8 cellular contexts compared by ENCODE assay signal in the genomic region with DNA sequence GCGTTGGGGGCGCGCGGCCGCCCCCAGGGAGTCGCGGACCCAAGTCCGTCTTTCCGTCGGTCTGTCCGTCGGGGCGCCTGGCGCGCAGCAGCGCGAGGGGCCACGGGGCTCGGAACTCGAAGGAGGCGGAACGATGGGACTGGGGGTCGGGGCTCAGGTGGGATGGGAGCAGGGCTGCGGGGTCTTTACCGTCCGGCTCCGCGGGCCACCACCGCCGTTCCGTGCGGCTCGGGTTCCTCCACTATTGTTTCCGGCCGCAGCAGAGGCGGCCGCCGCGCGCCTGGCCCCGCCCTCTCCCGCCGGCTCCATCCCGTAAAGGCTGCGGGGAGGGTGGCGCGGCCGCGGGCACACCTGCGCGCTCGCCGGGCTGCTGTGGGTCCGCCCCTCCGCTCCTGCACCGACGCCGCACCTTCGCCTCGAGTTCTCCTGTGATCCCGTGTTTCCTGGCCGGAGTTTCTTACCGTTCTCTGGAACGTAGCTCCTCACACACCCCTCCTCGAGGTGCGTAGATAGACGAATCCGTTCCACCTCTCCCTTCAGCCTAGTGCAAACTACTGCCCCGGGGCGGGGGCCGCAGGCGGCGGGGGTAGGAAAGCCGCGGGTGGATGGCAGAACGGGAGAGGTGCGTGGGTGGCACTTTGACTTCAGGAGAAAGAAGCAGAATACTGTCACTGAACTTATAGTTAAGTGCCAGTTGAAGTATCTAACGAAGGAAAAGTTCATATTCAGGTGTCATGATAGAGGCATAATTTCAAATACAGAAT. TPM values are rescaled to one million over a fixed set of nuclear protein-coding genes. Genes with fewer than 3 reads are reported as not detected.
DNase-seq lines count a peak whose midpoint lies in the region; ATAC-seq and TF ChIP-seq lines count a peak whose summit lies in the region.

C21orf91 (minus strand) TSS at position 243 of the 764 bp plus-strand sequence. CDS start 1,038 bp downstream, outside the sequence.

- H3K36me3 ChIP-seq in lower lobe of right lung = peaks cover 14% of the 10 kb centered on the region

- intact Hi-C loops in CD14-positive monocyte (cut with micrococcal nuclease) (loop anchor here in 1 of 2 donors (5.0 to 10.0 kb wide), 4 partner anchors 37 to 284 kb away; partner anchors contain the start of gene BTG3), dorsolateral prefrontal cortex (cut with DNase I) (loop anchor here in 1 of 2 donors (2.0 kb wide), 1 partner anchor 34 kb away; no protein-coding TSS in a partner anchor), lower lobe of right lung (cut with DNase I) (no loop called here)

- POLR2A ChIA-PET in activated CD4-positive, alpha-beta memory T cell treated with anti-CD3 and anti-CD28 coated beads, Interleukin-2, amount 10 ng/mL, durations not matched to agents 7 days and 5 days (lab: Charles Lee) = interaction anchor here (0.6 to 4.8 kb wide), 15 partner anchors 8 to 209 kb away, joined by 3 to 96 read pairs (median 6); no protein-coding TSS in a partner anchor

- peak within 1 kb of the TSS; percentile 59 to 97 (median 86) for H3K4me3 ChIP-seq in dorsolateral prefrontal cortex
- H3K4me3 ChIP-seq in lower lobe of right lung = peak within 1 kb of the TSS; percentile 94

- no peaks in the 10 kb centered on the region for H3K9me3 ChIP-seq in lower lobe of right lung

- peaks cover 0 to 10% (median 0%) of the 10 kb centered on the region in 45 donors for H3K27me3 ChIP-seq in dorsolateral prefrontal cortex
- no peaks in the 10 kb centered on the region for H3K27me3 ChIP-seq in lower lobe of right lung (ENCODE audit: low read depth)

- peak within 1 kb of the TSS; percentile 92 to 94 for H3K4me3 Mint-ChIP-seq in CD14-positive monocyte
- peak within 1 kb of the TSS; percentile 88 for H3K4me3 Mint-ChIP-seq in activated CD4-positive, alpha-beta memory T cell treated with anti-CD3 and anti-CD28 coated beads, Interleukin-2, amount 10 ng/mL, durations not matched to agents 7 days and 5 days

- ATAC-seq in GM19372 (IDR thresholded peaks at IDR 0.05; ENCODE audit: low read depth, unreplicated experiment) (peak; percentile 78), HG03521 (IDR thresholded peaks at IDR 0.05; ENCODE audit: unreplicated experiment) (peak; percentile 82), lower lobe of right lung (peak; percentile 97 to 99)

- H3K27ac ChIP-seq in dorsolateral prefrontal cortex = peak within 1 kb of the TSS; percentile 80 to 99 (median 96)
- peak within 1 kb of the TSS; percentile 96 for H3K27ac ChIP-seq in lower lobe of right lung

- H3K4me1 Mint-ChIP-seq in CD14-positive monocyte = peaks cover 30% of the 10 kb centered on the region
- peaks cover 44% of the 10 kb centered on the region for H3K4me1 Mint-ChIP-seq in activated CD4-positive, alpha-beta memory T cell treated with anti-CD3 and anti-CD28 coated beads, Interleukin-2, amount 10 ng/mL, durations not matched to agents 7 days and 5 days

- peak; percentile 86 for DNase-seq in CD14-positive monocyte (ENCODE audit: low spot score)
- peak; percentile 65 for DNase-seq in NCI-H748 treated with DMSO at 0.1 percent for 48 hours (lab: John Stamatoyannopoulos, UW)
- peak; percentile 92 for DNase-seq in activated CD4-positive, alpha-beta memory T cell treated with anti-CD3 and anti-CD28 coated beads, Interleukin-2, amount 10 ng/mL, durations not matched to agents 7 days and 5 days
- peak; percentile 63 to 93 (median 90) for DNase-seq in dorsolateral prefrontal cortex
- DNase-seq in lower lobe of right lung = peak; percentile 94
- DNase-seq in stimulated activated CD4-positive, alpha-beta T cell treated with anti-CD3 and anti-CD28 coated beads, TNF-alpha, amount 100 ng/mL, for 24 hours (ENCODE audit: low read depth in 3 of 3) = peak; percentile 68 to 81 (median 70)

- peaks cover 0 to 4% (median 0%) of the 10 kb centered on the region in 7 donors for H3K9me3 Mint-ChIP-seq in CD14-positive monocyte
- peaks cover 4% of the 10 kb centered on the region for H3K9me3 Mint-ChIP-seq in activated CD4-positive, alpha-beta memory T cell treated with anti-CD3 and anti-CD28 coated beads, Interleukin-2, amount 10 ng/mL, durations not matched to agents 7 days and 5 days

- peaks cover 15 to 20% of the 10 kb centered on the region in 2 donors for H3K36me3 Mint-ChIP-seq in CD14-positive monocyte
- peaks cover 38% of the 10 kb centered on the region for H3K36me3 Mint-ChIP-seq in activated CD4-positive, alpha-beta memory T cell treated with anti-CD3 and anti-CD28 coated beads, Interleukin-2, amount 10 ng/mL, durations not matched to agents 7 days and 5 days (ENCODE audit: low read depth)

- peaks cover 32% of the 10 kb centered on the region for H3K4me1 ChIP-seq in lower lobe of right lung

- H3K27ac Mint-ChIP-seq in CD14-positive monocyte = peak within 1 kb of the TSS; percentile 91 to 100 (median 99)
- H3K27ac Mint-ChIP-seq in activated CD4-positive, alpha-beta memory T cell treated with anti-CD3 and anti-CD28 coated beads, Interleukin-2, amount 10 ng/mL, durations not matched to agents 7 days and 5 days = peak within 1 kb of the TSS; percentile 99

- TF ChIP-seq CTCF in CD14-positive monocyte (IDR thresholded peaks at IDR 0.05) (no peak), dorsolateral prefrontal cortex (IDR thresholded peaks at IDR 0.05 in 54 of 56, conservative IDR thresholded peaks at IDR 0.05 in 2 of 56; ENCODE audit: low read depth in 1 of 56, partially characterized antibody in 56 of 56) (peak in 4 of 56 donors; percentile 5 to 20 (median 7)), lower lobe of right lung (IDR thresholded peaks at IDR 0.05) (no peak)

- no peaks in the 10 kb centered on the region for H3K27me3 Mint-ChIP-seq in CD14-positive monocyte (ENCODE audit: low read depth in 3 of 3)
- H3K27me3 Mint-ChIP-seq in activated CD4-positive, alpha-beta memory T cell treated with anti-CD3 and anti-CD28 coated beads, Interleukin-2, amount 10 ng/mL, durations not matched to agents 7 days and 5 days = no peaks in the 10 kb centered on the region

- CTCF ChIA-PET in activated CD4-positive, alpha-beta memory T cell treated with anti-CD3 and anti-CD28 coated beads, Interleukin-2, amount 10 ng/mL, durations not matched to agents 7 days and 5 days (lab: Charles Lee) = interaction anchor here (1.0 to 2.8 kb wide), 5 partner anchors 9 to 140 kb away, joined by 3 to 16 read pairs (median 5); no protein-coding TSS in a partner anchor

RNA-seq across cellular contexts. Expression of gene C21orf91, which starts in this region (rescaled TPM):
- polyA plus RNA-seq in CD14-positive monocyte = 10 to 100 TPM; 18.9 to 22.3 TPM
- total RNA-seq in activated CD4-positive, alpha-beta memory T cell treated with anti-CD3 and anti-CD28 coated beads, Interleukin-2, amount 10 ng/mL, durations not matched to agents 7 days and 5 days = 10 to 100 TPM; 55.9 to 57.1 TPM
- total RNA-seq in dorsolateral prefrontal cortex (100 to 1,000 TPM in 1 of 120 experiments, 10 to 100 TPM in 111, 1 to 10 TPM in 8; 7.1 to 113 (median 28.7) TPM), lower lobe of right lung (24.8 TPM)

Comparison
In these comparisons a context has a peak if more than half of its experiments do, and no peak if none do; other contexts are left out.
1. Peak in every context shown above with its lines: DNase-seq, ATAC-seq, H3K4me3 ChIP-seq and H3K27ac ChIP-seq.